8 cellular contexts compared by ENCODE assay signal in genomic region chr3:142225885-142226215, GRCh38. TPM values are rescaled to one million over a fixed set of nuclear protein-coding genes. Genes with fewer than 3 reads are reported as not detected.
DNase-seq lines count a peak whose midpoint lies in the region; ATAC-seq and TF ChIP-seq lines count a peak whose summit lies in the region.

No MANE protein-coding gene starts in this region.

- TF ChIP-seq CTCF in PC-9 (conservative IDR thresholded peaks at IDR 0.05), result no peak
- no peak for TF ChIP-seq CTCF in fibroblast of mammary gland (conservative IDR thresholded peaks at IDR 0.05; ENCODE audit: control insufficient read depth, insufficient read depth, low read depth, low read length)

- H3K27ac ChIP-seq in PC-9, result peak overlapping the region; percentile 57

- peaks cover 7% of the 10 kb centered on the region; the same call in 1 of the 2 replicates for H3K79me2 ChIP-seq in PC-9 (ENCODE audit: low read depth)

- peaks cover 5% of the 10 kb centered on the region for H3F3A ChIP-seq in PC-9 (ENCODE audit: insufficient read depth, low read depth)

- H3K4me1 ChIP-seq in PC-9 (replicated peaks; ENCODE audit: insufficient read depth), result peaks cover 10% of the 10 kb centered on the region

- peak overlapping the region; percentile 81 for H3K4me2 ChIP-seq in PC-9

- intact Hi-C loops in PC-9 (cut with micrococcal nuclease; ENCODE audit: unreplicated experiment), result loop anchor here (1.0 to 5.0 kb wide), 3 partner anchors 46 to 488 kb away; partner anchors contain the start of gene RNF7

- POLR2A ChIA-PET in PC-9 (lab: Charles Lee; ENCODE audit: unreplicated experiment), result interaction anchor here (0.5 to 0.7 kb wide), 3 partner anchors 10 to 544 kb away, joined by 5 to 8 read pairs (median 5); no protein-coding TSS in a partner anchor

- peak overlapping the region; percentile 92 for H3K4me3 ChIP-seq in PC-9
- H3K4me3 ChIP-seq in fibroblast of mammary gland (ENCODE audit: control insufficient read depth, low read depth, low read length), result peak overlapping the region; percentile 81
- peak overlapping the region; percentile 87 for H3K4me3 ChIP-seq in skeletal muscle cell (ENCODE audit: low read depth, low read length)

- H3K36me3 ChIP-seq in PC-9 (ENCODE audit: low read depth), result no peaks in the 10 kb centered on the region

- no peaks in the 10 kb centered on the region for H3K9me2 ChIP-seq in PC-9 (ENCODE audit: insufficient read depth)

- no peaks in the 10 kb centered on the region for H3K27me3 ChIP-seq in PC-9 (ENCODE audit: insufficient read depth, low read depth)

- ATAC-seq in GM18907 (IDR thresholded peaks at IDR 0.05; ENCODE audit: unreplicated experiment), result peak; percentile 4
- ATAC-seq in HG03442 (IDR thresholded peaks at IDR 0.05; ENCODE audit: unreplicated experiment), result no peak

- peak overlapping the region; percentile 99 for H2AFZ ChIP-seq in PC-9

- no peak for DNase-seq in PC-9
- DNase-seq in fibroblast of mammary gland (ENCODE audit: low read depth), result no peak
- no peak for DNase-seq in skeletal muscle cell (ENCODE audit: low read depth)
- no peak for DNase-seq in NCI-H1930 (lab: John Stamatoyannopoulos, UW)
- DNase-seq in CD1c-positive myeloid dendritic cell (ENCODE audit: extremely low spot score), result no peak
- no peak for DNase-seq in SHP77 (lab: John Stamatoyannopoulos, UW)

- H4K20me1 ChIP-seq in PC-9 (ENCODE audit: insufficient read depth), result no peaks in the 10 kb centered on the region

- CTCF ChIA-PET in PC-9 (lab: Charles Lee), result interaction anchor here (0.6 kb wide), 1 partner anchor 486 kb away, joined by 7 read pairs; no protein-coding TSS in a partner anchor

- BruUV-seq in PC-9 (replicated peaks; lab: Mats Ljungman, UMichigan), result TSS peak; percentile 91

- no peaks in the 10 kb centered on the region for H3K9me3 ChIP-seq in PC-9 (ENCODE audit: insufficient read depth, low read depth)

RNA-seq across cellular contexts. Expression of gene GK5, which starts 0.5 kb away (rescaled TPM):
- 28.9 and 30.0 TPM in 2 replicates for total RNA-seq in PC-9 (2021)
